11 cellular contexts compared by ENCODE assay signal in genomic region chr11:86524603-86525352, GRCh38.
DNase-seq lines count a peak whose midpoint lies in the region; ATAC-seq, FAIRE-seq and TF ChIP-seq lines count a peak whose summit lies in the region.
"Had no signal": no experiment of that assay in that cellular context is flagged by ENCODE, and none has a peak within 500 bp of the region (broad histone marks: within the 10 kb centered on the region; RNA-seq: fewer than 3 reads in every experiment).

No MANE protein-coding gene starts in this region.

- H3K36me3 ChIP-seq in HepG2 (replicated peaks in 1 of 2; ENCODE audit: control insufficient read depth in 1 of 2, insufficient read depth in 2 of 2, low read length in 2 of 2), result no peaks in the 10 kb centered on the region
- H3K36me3 ChIP-seq in tibial artery, result peaks cover 0 to 6% (median 6%) of the 10 kb centered on the region in 3 donors

- CTCF ChIA-PET in HepG2 (lab: Yijun Ruan, JAX; ENCODE audit: low intra/inter-chr PET ratio, low total read pairs), result no interaction called here

- TF ChIP-seq CTCF in HepG2 (CRISPR knock-in tag; IDR thresholded peaks at IDR 0.05), result no peak
- TF ChIP-seq CTCF in tibial artery (IDR thresholded peaks at IDR 0.05), result no peak

- no peak for FAIRE-seq in HepG2 (lab: Jason Lieb, UNC)

- no peaks in the 10 kb centered on the region; a peak in 2 of 5 replicates for H3K27me3 ChIP-seq in HepG2 (ENCODE audit: control insufficient read depth in 1 of 2, insufficient read depth in 2 of 2, low read length in 2 of 2)
- H3K27me3 ChIP-seq in tibial artery, result no peaks in the 10 kb centered on the region

- no TSS peak for BruUV-seq in HepG2 (replicated peaks; lab: Mats Ljungman, UMichigan)

- peaks cover 22% of the 10 kb centered on the region for H3K4me1 ChIP-seq in HepG2 (ENCODE audit: insufficient read depth, low read length)
- H3K4me1 ChIP-seq in tibial artery, result peaks cover 0 to 36% (median 16%) of the 10 kb centered on the region in 4 donors

- no peak overlapping the region for H3K4me3 ChIP-seq in HepG2 (replicated peaks in 1 of 3; ENCODE audit: insufficient read depth in 1 of 3, low read depth in 2 of 3, low read length in 3 of 3)
- no peak overlapping the region for H3K4me3 ChIP-seq in tibial artery

- in situ Hi-C loops in HepG2 (cut with HindIII; ENCODE audit: extremely low pct_ligation_motif_present, low pct_unique_long_range_greater_than_20kb), result no loop called here

- no peak for DNase-seq in activated CD4-positive, alpha-beta T cell treated with anti-CD3 and anti-CD28 coated beads, Interleukin-2, amount 10 ng/mL, durations not matched to agents 24 days and 14 days
- no peak for DNase-seq in activated CD4-positive, alpha-beta T cell treated with anti-CD3 and anti-CD28 coated beads for 1 hour
- DNase-seq in HepG2 (ENCODE audit: low spot score) (peak; percentile 44), tibial artery (no peak)
- DNase-seq in stimulated activated CD4-positive, alpha-beta T cell treated with anti-CD3 and anti-CD28 coated beads, Interleukin-12 subunit alpha, Interleukin-12 subunit beta, amount 100 ng/mL, for 4 hours, result no peak
- DNase-seq: AML-193, left colon, NCI-H1436 had no signal

- peak overlapping the region; percentile 88 for H3K27ac Mint-ChIP-seq in activated CD4-positive, alpha-beta T cell treated with anti-CD3 and anti-CD28 coated beads, Interleukin-2, amount 10 ng/mL, durations not matched to agents 24 days and 14 days

- intact Hi-C loops in activated CD4-positive, alpha-beta T cell treated with anti-CD3 and anti-CD28 coated beads, Interleukin-2, amount 10 ng/mL, durations not matched to agents 24 days and 14 days (cut with micrococcal nuclease), result loop anchor here (1.0 to 5.0 kb wide), 8 partner anchors 13 to 1898 kb away; no protein-coding TSS in a partner anchor
- intact Hi-C loops in HepG2 (cut with micrococcal nuclease; ENCODE audit: unreplicated experiment), result no loop called here
- intact Hi-C loops in tibial artery (cut with DNase I; ENCODE audit: low total_unique reads), result no loop called here

- H3K79me2 ChIP-seq in HepG2 (ENCODE audit: insufficient read depth, low read length), result no peaks in the 10 kb centered on the region

- H3K9me3 Mint-ChIP-seq in activated CD4-positive, alpha-beta T cell treated with anti-CD3 and anti-CD28 coated beads, Interleukin-2, amount 10 ng/mL, durations not matched to agents 24 days and 14 days, result peaks cover 24% of the 10 kb centered on the region

- TF ChIP-seq RAD21 in HepG2 (CRISPR knock-in tag; IDR thresholded peaks at IDR 0.05), result no peak

- WGBS in HepG2 (ENCODE audit: low lambda C conversion rate), result 39% methylated on average over 2 of the region's 2 CpGs

- H4K20me1 ChIP-seq in HepG2 (ENCODE audit: insufficient read depth, low read length), result no peaks in the 10 kb centered on the region

- no peaks in the 10 kb centered on the region for H3K9me3 ChIP-seq in HepG2 (ENCODE audit: low read length)
- H3K9me3 ChIP-seq in tibial artery, result peaks cover 0 to 5% (median 0%) of the 10 kb centered on the region in 3 donors

- no peak for TF ChIP-seq EP300 in HepG2 (IDR thresholded peaks at IDR 0.05; ENCODE audit: low read depth in 2 of 2, low read length in 2 of 2)
- TF ChIP-seq EP300 in HepG2 (CRISPR knock-in tag; IDR thresholded peaks at IDR 0.05; ENCODE audit: borderline replicate concordance), result no peak

- H3K36me3 Mint-ChIP-seq in activated CD4-positive, alpha-beta T cell treated with anti-CD3 and anti-CD28 coated beads, Interleukin-2, amount 10 ng/mL, durations not matched to agents 24 days and 14 days (ENCODE audit: low read depth), result peaks cover 7% of the 10 kb centered on the region

- no peak overlapping the region for H2AFZ ChIP-seq in HepG2 (ENCODE audit: low read length)

- POLR2A ChIA-PET in HepG2 (lab: Yijun Ruan, JAX), result interaction anchor here (1.3 kb wide), 2 partner anchors 41 to 49 kb away, joined by 5 to 6 read pairs; no protein-coding TSS in a partner anchor

- H3K27ac ChIP-seq in angular gyrus (ENCODE audit: low read depth, low read length), result peak overlapping the region; percentile 34
- H3K27ac ChIP-seq in HepG2 (ENCODE audit: extremely low read length, insufficient read depth, low read length), result no peak overlapping the region
- H3K27ac ChIP-seq in tibial artery, result peak overlapping the region; percentile 56 to 66

- TF ChIP-seq POLR2A in HepG2 (IDR thresholded peaks at IDR 0.05; ENCODE audit: insufficient read depth in 1 of 2, low read depth in 2 of 2, low read length in 2 of 2), result no peak

- H3K4me3 Mint-ChIP-seq in activated CD4-positive, alpha-beta T cell treated with anti-CD3 and anti-CD28 coated beads, Interleukin-2, amount 10 ng/mL, durations not matched to agents 24 days and 14 days, result peak overlapping the region; percentile 35

- H3K9ac ChIP-seq in HepG2 (ENCODE audit: insufficient read depth, low read depth, low read length), result no peak overlapping the region

- no peaks in the 10 kb centered on the region for H3K27me3 Mint-ChIP-seq in activated CD4-positive, alpha-beta T cell treated with anti-CD3 and anti-CD28 coated beads, Interleukin-2, amount 10 ng/mL, durations not matched to agents 24 days and 14 days

- ATAC-seq in HepG2 (no peak), GM18519 (IDR thresholded peaks at IDR 0.05; ENCODE audit: low FRiP score, unreplicated experiment) (no peak), GM21825 (IDR thresholded peaks at IDR 0.05; ENCODE audit: unreplicated experiment) (no peak)

- peaks cover 21% of the 10 kb centered on the region for H3K4me1 Mint-ChIP-seq in activated CD4-positive, alpha-beta T cell treated with anti-CD3 and anti-CD28 coated beads, Interleukin-2, amount 10 ng/mL, durations not matched to agents 24 days and 14 days

- H3K4me2 ChIP-seq in HepG2 (ENCODE audit: low read depth, low read length), result no peak overlapping the region

TF ChIP-seq in HepG2, 621 proteins besides CTCF, POLR2A, EP300 and RAD21:
- TF ChIP-seq KDM1A (CRISPR knock-in tag; IDR thresholded peaks at IDR 0.05), result no peak
- TF ChIP-seq ZNF18 (CRISPR knock-in tag; IDR thresholded peaks at IDR 0.05; ENCODE audit: insufficient replicate concordance), result no peak
- no peak for TF ChIP-seq NPAS2 (CRISPR knock-in tag; IDR thresholded peaks at IDR 0.05; ENCODE audit: borderline replicate concordance)
- no peak for TF ChIP-seq ZFP62 (CRISPR knock-in tag; IDR thresholded peaks at IDR 0.05)
- no peak for TF ChIP-seq FOXP4 (CRISPR knock-in tag; IDR thresholded peaks at IDR 0.05)
- TF ChIP-seq XRCC5 (optimal IDR thresholded peaks at IDR 0.05; ENCODE audit: low read length), result no peak
- peak; percentile 81 for TF ChIP-seq ZNF629 (CRISPR knock-in tag; conservative IDR thresholded peaks at IDR 0.05)
